ENCODE assay signal across 29 cellular contexts in the genomic region with DNA sequence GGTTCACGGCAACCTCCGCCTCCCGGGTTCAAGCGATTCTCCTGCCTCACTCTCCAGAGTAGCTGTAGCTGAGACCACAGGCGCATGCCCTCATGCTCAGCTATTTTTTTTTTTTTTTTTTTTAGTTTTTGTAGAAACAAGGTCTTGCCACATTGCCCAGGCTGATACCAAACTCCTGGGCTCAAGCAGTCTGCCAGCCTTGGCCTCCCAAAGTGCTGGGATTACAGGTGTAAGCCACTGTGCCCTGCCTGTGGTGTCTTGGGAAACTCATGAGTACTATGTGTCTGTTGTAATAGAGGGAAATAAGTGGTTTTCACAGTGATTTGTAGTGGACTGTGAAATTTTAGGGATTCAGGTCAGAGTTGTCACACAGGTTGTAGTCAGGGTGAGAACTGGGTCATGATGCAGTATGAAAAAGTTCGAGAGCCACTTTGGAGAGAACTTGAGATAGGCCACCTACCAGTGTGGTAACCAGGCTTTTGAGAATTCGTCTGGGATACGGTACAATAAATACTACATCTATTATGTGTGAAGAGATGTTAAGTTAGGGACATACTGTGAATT. TPM values are rescaled to one million over a fixed set of nuclear protein-coding genes. Genes with fewer than 3 reads are reported as not detected.
A peak's percentile ranks its signal among the peaks of the same experiment; 100 is the strongest.
DNase-seq lines count a peak whose midpoint lies in the region; ATAC-seq and TF ChIP-seq lines count a peak whose summit lies in the region.
"Had no signal": no experiment of that assay in that cellular context is flagged by ENCODE, and none has a peak within 500 bp of the region (broad histone marks: within the 10 kb centered on the region; RNA-seq: fewer than 3 reads in every experiment).

No MANE protein-coding gene starts in this region.

- no peak overlapping the region for H2AFZ ChIP-seq in GM23338

- peaks cover 51% of the 10 kb centered on the region for H3K36me3 ChIP-seq in GM23338 (ENCODE audit: insufficient read depth)

- no peaks in the 10 kb centered on the region for H3K27me3 ChIP-seq in GM23338 (ENCODE audit: insufficient read depth)
- H3K27me3 ChIP-seq: BLaER1 had no signal

- no peak for TF ChIP-seq CTCF in GM23338 (conservative IDR thresholded peaks at IDR 0.05; ENCODE audit: low read depth in 2 of 2)
- TF ChIP-seq CTCF in progenitor cell of endocrine pancreas (IDR thresholded peaks at IDR 0.05; ENCODE audit: unreplicated experiment): no peak

- DNase-seq in activated naive CD8-positive, alpha-beta T cell treated with anti-CD3 and anti-CD28 coated beads, Interleukin-2, amount 50 U/mL, for 24 hours: no peak
- DNase-seq in GM23338 (ENCODE audit: low spot score): no peak
- DNase-seq in activated naive CD8-positive, alpha-beta T cell treated with anti-CD3 and anti-CD28 coated beads, Interleukin-2, amount 10 ng/mL, durations not matched to agents 7 days and 5 days: no peak
- no peak for DNase-seq in progenitor cell of endocrine pancreas (ENCODE audit: low spot score, unreplicated experiment)
- DNase-seq in NCI-H187 (lab: John Stamatoyannopoulos, UW): no peak
- DNase-seq in effector CD4-positive, alpha-beta T cell: no peak
- no peak for DNase-seq in NCI-H1694 treated with DMSO at 0.1 percent for 48 hours (lab: John Stamatoyannopoulos, UW)
- DNase-seq: activated CD4-positive, CD25-positive, alpha-beta regulatory T cell treated with anti-CD3 and anti-CD28 coated beads, Interleukin-2, amount 50 U/mL, for 72 hours; activated naive CD4-positive, alpha-beta T cell treated with anti-CD3 and anti-CD28 coated beads, Interleukin-2, amount 10 ng/mL, durations not matched to agents 7 days and 5 days; activated T-cell treated with anti-CD3 and anti-CD28 coated beads, Interleukin-2, amount 50 U/mL, for 48 hours; aorta; Caco-2; effector CD8-positive, alpha-beta T cell; Karpas-422; NCI-H1417; NCI-H2081 treated with DMSO at 0.1 percent for 48 hours; NCI-H2227 treated with DMSO at 0.1 percent for 48 hours; NCI-H526 treated with DMSO at 0.1 percent for 48 hours; NK-92 treated with Interleukin-12 subunit alpha and Interleukin-12 subunit beta, amount 100 ng/mL, for 24 hours; occipital lobe; PC-3; stimulated activated CD4-positive, alpha-beta T cell treated with anti-CD3 and anti-CD28 coated beads, Interleukin-4, amount 100 ng/mL, for 1 hour; T-cell had no signal

- no peak overlapping the region for H3K27ac ChIP-seq in GM23338 (ENCODE audit: low read depth)
- H3K27ac ChIP-seq: BLaER1 had no signal

- no peaks in the 10 kb centered on the region for H3K27me3 Mint-ChIP-seq in activated naive CD8-positive, alpha-beta T cell
- H3K27me3 Mint-ChIP-seq in activated naive CD8-positive, alpha-beta T cell treated with anti-CD3 and anti-CD28 coated beads, Interleukin-2, amount 50 U/mL, for 24 hours: no peaks in the 10 kb centered on the region
- H3K27me3 Mint-ChIP-seq in GM23338 (ENCODE audit: insufficient read depth, low read depth, poor library complexity) (no peaks in the 10 kb centered on the region), progenitor cell of endocrine pancreas (no peaks in the 10 kb centered on the region)
- H3K27me3 Mint-ChIP-seq in activated naive CD8-positive, alpha-beta T cell treated with anti-CD3 and anti-CD28 coated beads, Interleukin-2, amount 10 ng/mL, durations not matched to agents 7 days and 5 days: no peaks in the 10 kb centered on the region
- H3K27me3 Mint-ChIP-seq: activated naive CD4-positive, alpha-beta T cell treated with anti-CD3 and anti-CD28 coated beads, Interleukin-2, amount 10 ng/mL, durations not matched to agents 7 days and 5 days; T-cell; type B pancreatic cell had no signal

- H3K4me1 ChIP-seq in GM23338 (ENCODE audit: insufficient read depth): no peaks in the 10 kb centered on the region
- H3K4me1 ChIP-seq: BLaER1, Caco-2 had no signal

- peaks cover 11% of the 10 kb centered on the region for H3K36me3 Mint-ChIP-seq in activated naive CD8-positive, alpha-beta T cell
- peaks cover 41% of the 10 kb centered on the region for H3K36me3 Mint-ChIP-seq in activated naive CD8-positive, alpha-beta T cell treated with anti-CD3 and anti-CD28 coated beads, Interleukin-2, amount 50 U/mL, for 24 hours (ENCODE audit: low read depth)
- H3K36me3 Mint-ChIP-seq in GM23338 (ENCODE audit: low read depth) (peaks cover 75% of the 10 kb centered on the region), progenitor cell of endocrine pancreas (ENCODE audit: insufficient read depth) (peaks cover 30% of the 10 kb centered on the region)
- H3K36me3 Mint-ChIP-seq in activated naive CD8-positive, alpha-beta T cell treated with anti-CD3 and anti-CD28 coated beads, Interleukin-2, amount 10 ng/mL, durations not matched to agents 7 days and 5 days: peaks cover 36% of the 10 kb centered on the region

- H3K9me3 Mint-ChIP-seq in activated naive CD8-positive, alpha-beta T cell (ENCODE audit: low read depth): no peaks in the 10 kb centered on the region
- H3K9me3 Mint-ChIP-seq in activated naive CD8-positive, alpha-beta T cell treated with anti-CD3 and anti-CD28 coated beads, Interleukin-2, amount 50 U/mL, for 24 hours: no peaks in the 10 kb centered on the region
- no peaks in the 10 kb centered on the region for H3K9me3 Mint-ChIP-seq in GM23338
- no peaks in the 10 kb centered on the region for H3K9me3 Mint-ChIP-seq in activated naive CD8-positive, alpha-beta T cell treated with anti-CD3 and anti-CD28 coated beads, Interleukin-2, amount 10 ng/mL, durations not matched to agents 7 days and 5 days
- H3K9me3 Mint-ChIP-seq in progenitor cell of endocrine pancreas (ENCODE audit: low read depth): no peaks in the 10 kb centered on the region
- H3K9me3 Mint-ChIP-seq: activated naive CD4-positive, alpha-beta T cell treated with anti-CD3 and anti-CD28 coated beads, Interleukin-2, amount 10 ng/mL, durations not matched to agents 7 days and 5 days; mesothelial cell of epicardium; T-cell; type B pancreatic cell had no signal

- peaks cover 4% of the 10 kb centered on the region; the same call in 1 of the 2 replicates for H3F3A ChIP-seq in GM23338 (replicated peaks; ENCODE audit: low read depth)

- POLR2A ChIA-PET in activated naive CD8-positive, alpha-beta T cell treated with anti-CD3 and anti-CD28 coated beads, Interleukin-2, amount 10 ng/mL, durations not matched to agents 7 days and 5 days (lab: Charles Lee): no interaction called here

- H3K79me2 ChIP-seq in GM23338 (replicated peaks; ENCODE audit: insufficient read depth): peaks cover 32% of the 10 kb centered on the region

- H3K4me2 ChIP-seq in GM23338: no peak overlapping the region
- H3K4me2 ChIP-seq: BLaER1 had no signal

- H3K4me1 Mint-ChIP-seq in activated naive CD8-positive, alpha-beta T cell (ENCODE audit: low read depth): peaks cover 20% of the 10 kb centered on the region
- peaks cover 18% of the 10 kb centered on the region for H3K4me1 Mint-ChIP-seq in activated naive CD8-positive, alpha-beta T cell treated with anti-CD3 and anti-CD28 coated beads, Interleukin-2, amount 50 U/mL, for 24 hours
- H3K4me1 Mint-ChIP-seq in GM23338 (peaks cover 7% of the 10 kb centered on the region; the same call in 2 of the 3 replicates), progenitor cell of endocrine pancreas (ENCODE audit: low read depth) (no peaks in the 10 kb centered on the region)
- H3K4me1 Mint-ChIP-seq in activated naive CD8-positive, alpha-beta T cell treated with anti-CD3 and anti-CD28 coated beads, Interleukin-2, amount 10 ng/mL, durations not matched to agents 7 days and 5 days: peaks cover 13% of the 10 kb centered on the region
- H3K4me1 Mint-ChIP-seq: activated naive CD4-positive, alpha-beta T cell treated with anti-CD3 and anti-CD28 coated beads, Interleukin-2, amount 10 ng/mL, durations not matched to agents 7 days and 5 days; mesothelial cell of epicardium had no signal

- H4K20me1 ChIP-seq in GM23338 (replicated peaks; ENCODE audit: insufficient read depth): peaks cover 16% of the 10 kb centered on the region

- no peaks in the 10 kb centered on the region for H3K9me2 ChIP-seq in GM23338 (ENCODE audit: insufficient read depth)

- no peak for ATAC-seq in activated naive CD8-positive, alpha-beta T cell treated with anti-CD3 and anti-CD28 coated beads, Interleukin-2, amount 50 U/mL, for 24 hours
- ATAC-seq in GM23338: no peak
- no peak for ATAC-seq in activated naive CD8-positive, alpha-beta T cell treated with anti-CD3 and anti-CD28 coated beads, Interleukin-2, amount 10 ng/mL, durations not matched to agents 7 days and 5 days (ENCODE audit: low read depth)
- ATAC-seq: HCT116, left lobe of liver, PC-3, T-cell had no signal

- no peak overlapping the region for H3K4me3 ChIP-seq in GM23338
- H3K4me3 ChIP-seq: BLaER1 had no signal

- H3K27ac Mint-ChIP-seq in activated naive CD8-positive, alpha-beta T cell: peak overlapping the region; percentile 64
- no peak overlapping the region for H3K27ac Mint-ChIP-seq in activated naive CD8-positive, alpha-beta T cell treated with anti-CD3 and anti-CD28 coated beads, Interleukin-2, amount 50 U/mL, for 24 hours
- peak overlapping the region; percentile 26 for H3K27ac Mint-ChIP-seq in GM23338
- peak overlapping the region; percentile 63 for H3K27ac Mint-ChIP-seq in activated naive CD8-positive, alpha-beta T cell treated with anti-CD3 and anti-CD28 coated beads, Interleukin-2, amount 10 ng/mL, durations not matched to agents 7 days and 5 days
- H3K27ac Mint-ChIP-seq in progenitor cell of endocrine pancreas: peak overlapping the region; percentile 17
- H3K27ac Mint-ChIP-seq: activated naive CD4-positive, alpha-beta T cell treated with anti-CD3 and anti-CD28 coated beads, Interleukin-2, amount 10 ng/mL, durations not matched to agents 7 days and 5 days; mesothelial cell of epicardium; type B pancreatic cell had no signal

- H3K4me3 Mint-ChIP-seq in activated naive CD8-positive, alpha-beta T cell: no peak overlapping the region
- H3K4me3 Mint-ChIP-seq in activated naive CD8-positive, alpha-beta T cell treated with anti-CD3 and anti-CD28 coated beads, Interleukin-2, amount 50 U/mL, for 24 hours: no peak overlapping the region
- no peak overlapping the region for H3K4me3 Mint-ChIP-seq in GM23338
- no peak overlapping the region for H3K4me3 Mint-ChIP-seq in activated naive CD8-positive, alpha-beta T cell treated with anti-CD3 and anti-CD28 coated beads, Interleukin-2, amount 10 ng/mL, durations not matched to agents 7 days and 5 days
- H3K4me3 Mint-ChIP-seq in progenitor cell of endocrine pancreas (ENCODE audit: low read depth): no peak overlapping the region
- H3K4me3 Mint-ChIP-seq: activated naive CD4-positive, alpha-beta T cell treated with anti-CD3 and anti-CD28 coated beads, Interleukin-2, amount 10 ng/mL, durations not matched to agents 7 days and 5 days; mesothelial cell of epicardium; T-cell; type B pancreatic cell had no signal

TF ChIP-seq in GM23338, 12 proteins besides CTCF, POLR2A, EP300 and RAD21 (continues in another document):
- TF ChIP-seq STAT1 (IDR thresholded peaks at IDR 0.05; ENCODE audit: unreplicated experiment): no peak
- no peak for TF ChIP-seq POLR2AphosphoS5 (IDR thresholded peaks at IDR 0.05; ENCODE audit: low read depth)
- no peak for TF ChIP-seq ZNF114 (CRISPR knock-in tag; IDR thresholded peaks at IDR 0.05)
- TF ChIP-seq EZH2 (IDR thresholded peaks at IDR 0.05; ENCODE audit: low read depth, unreplicated experiment): no peak

RNA-seq across cellular contexts. Expression of a gene that starts 30.4 kb away (rescaled TPM):
- total RNA-seq in GM23338 (2014; rRNA removed; shearing (Covaris generic)): 61.6 and 68.0 TPM in 2 replicates
- 32.4 and 35.9 TPM in 2 replicates for polyA plus RNA-seq in GM23338 (2016; fragmentation: Nextera tagmentation; extraction: Ambion mirVana)
- 10 to 100 TPM; 31.6 to 31.7 TPM for total RNA-seq in activated naive CD8-positive, alpha-beta T cell treated with anti-CD3 and anti-CD28 coated beads, Interleukin-2, amount 10 ng/mL, durations not matched to agents 7 days and 5 days
- 35.0 and 36.2 TPM in 2 replicates for total RNA-seq in progenitor cell of endocrine pancreas
